8 cellular contexts compared by ENCODE assay signal in genomic region chr12:119938049-119938667, GRCh38. TPM values are rescaled to one million over a fixed set of nuclear protein-coding genes. Genes with fewer than 3 reads are reported as not detected.
DNase-seq lines count a peak whose midpoint lies in the region; ATAC-seq and TF ChIP-seq lines count a peak whose summit lies in the region.

No MANE protein-coding gene starts in this region.

- no peaks in the 10 kb centered on the region for H3K27me3 Mint-ChIP-seq in H9 (ENCODE audit: low read depth)
- H3K27me3 Mint-ChIP-seq in nephron (ENCODE audit: low read depth): peaks cover 4% of the 10 kb centered on the region

- peaks cover 7 to 10% of the 10 kb centered on the region in 2 experiments for H3K4me1 Mint-ChIP-seq in H9
- no peaks in the 10 kb centered on the region for H3K4me1 Mint-ChIP-seq in nephron

- no peak overlapping the region for H3K4me2 ChIP-seq in H9 (ENCODE audit: insufficient read depth, insufficient read length, low read length)

- no peak overlapping the region for H3K14ac ChIP-seq in H9 (ENCODE audit: insufficient read depth, low read length)

- no peaks in the 10 kb centered on the region for H3K9me3 ChIP-seq in H9 (ENCODE audit: control insufficient read depth, low read depth, low read length)

- peak in 10 of 14 donors; percentile 1 to 43 (median 13) for DNase-seq in C1 segment of cervical spinal cord (lab: John Stamatoyannopoulos, UW)
- peak; percentile 70 for DNase-seq in H9
- DNase-seq in NOMO-1 treated with dmso at 0.1 percent for 144 hours (lab: John Stamatoyannopoulos, UW; ENCODE audit: unreplicated experiment): peak; percentile 6
- peak; percentile 76 for DNase-seq in activated CD8-positive, alpha-beta memory T cell treated with anti-CD3 and anti-CD28 coated beads, Interleukin-2, amount 50 U/mL, for 4 hours
- DNase-seq in epithelial cell of proximal tubule (ENCODE audit: low read depth): no peak
- peak; percentile 48 for DNase-seq in stimulated activated naive CD4-positive, alpha-beta T cell treated with Interleukin-2 at 50 U/mL for 16 hours (lab: John Stamatoyannopoulos, UW)

- no peak overlapping the region for H3K4me3 Mint-ChIP-seq in H9
- no peak overlapping the region for H3K4me3 Mint-ChIP-seq in nephron

- H3T11ph ChIP-seq in H9 (ENCODE audit: low read length): no peak overlapping the region

- H3K18ac ChIP-seq in H9 (ENCODE audit: insufficient read length, low read depth, low read length): no peak overlapping the region

- no peak overlapping the region for H3K27ac ChIP-seq in H9 (ENCODE audit: insufficient read length, low read depth, low read length)

- TF ChIP-seq CTCF in H9 (conservative IDR thresholded peaks at IDR 0.05) (peak; percentile 91), epithelial cell of proximal tubule (conservative IDR thresholded peaks at IDR 0.05; ENCODE audit: low read depth, low read length) (peak; percentile 90), nephron (IDR thresholded peaks at IDR 0.05; ENCODE audit: unreplicated experiment in 3 of 3) (peak; percentile 86 to 93 (median 89))

- H2BK5ac ChIP-seq in H9 (ENCODE audit: insufficient read length, low read length): no peak overlapping the region

- H2BK120ac ChIP-seq in H9 (ENCODE audit: low read depth, low read length, poor library complexity, severe bottlenecking): no peak overlapping the region

- H3K4me3 ChIP-seq in epithelial cell of proximal tubule (ENCODE audit: low read depth, low read length): no peak overlapping the region

- no peak overlapping the region for H2BK12ac ChIP-seq in H9 (ENCODE audit: insufficient read length, low read depth, low read length)

- no CpG with 5 or more reads among the region's 9 CpGs for WGBS in H9 (ENCODE audit: extremely low coverage, insufficient read length, low lambda C conversion rate)

- H4K20me1 ChIP-seq in H9 (ENCODE audit: control insufficient read depth, insufficient read depth, insufficient read length): no peaks in the 10 kb centered on the region

- no peak overlapping the region for H4K8ac ChIP-seq in H9 (replicated peaks; ENCODE audit: insufficient read length, low read depth, low read length)

- no peak overlapping the region for H3K23ac ChIP-seq in H9 (ENCODE audit: insufficient read length, low read depth, low read length)

- H3K56ac ChIP-seq in H9 (ENCODE audit: insufficient read length, low read depth, low read length): no peak overlapping the region

- H3K27me3 ChIP-seq in H9 (ENCODE audit: insufficient read depth, low read length): no peaks in the 10 kb centered on the region

- H3K23me2 ChIP-seq in H9 (ENCODE audit: insufficient read length, low read depth, low read length, poor library complexity, severe bottlenecking): no peaks in the 10 kb centered on the region

- no peaks in the 10 kb centered on the region for H3K79me2 ChIP-seq in H9 (ENCODE audit: insufficient read depth, low read length)

- H3K9me3 Mint-ChIP-seq in H9 (no peaks in the 10 kb centered on the region), nephron (no peaks in the 10 kb centered on the region)

- H3K36me3 Mint-ChIP-seq in H9 (ENCODE audit: insufficient read depth in 1 of 3, low read depth in 3 of 3) (no peaks in the 10 kb centered on the region), nephron (ENCODE audit: low read depth) (no peaks in the 10 kb centered on the region)

- no peak for ATAC-seq in GM18505 (IDR thresholded peaks at IDR 0.05; ENCODE audit: unreplicated experiment)

- no peak overlapping the region for H4K5ac ChIP-seq in H9 (ENCODE audit: insufficient read length, low read depth, low read length)

- no peaks in the 10 kb centered on the region for H3K4me1 ChIP-seq in H9 (ENCODE audit: insufficient read depth, low read length)

- no peak overlapping the region for H4K91ac ChIP-seq in H9 (ENCODE audit: insufficient read length, low read depth, low read length)

- H2AFZ ChIP-seq in H9 (ENCODE audit: low read length): no peak overlapping the region

- no peak overlapping the region for H2AK5ac ChIP-seq in H9 (ENCODE audit: insufficient read length, low read length)

- TF ChIP-seq POLR2A in GM18505 (IDR thresholded peaks at IDR 0.05; ENCODE audit: borderline replicate concordance, extremely low read depth, insufficient read depth, insufficient read length): no peak

- no peaks in the 10 kb centered on the region for H3K79me1 ChIP-seq in H9 (ENCODE audit: insufficient read depth, low read depth, low read length, poor library complexity, severe bottlenecking)

- H3K27ac Mint-ChIP-seq in H9: no peak overlapping the region
- H3K27ac Mint-ChIP-seq in nephron: no peak overlapping the region

- H2BK15ac ChIP-seq in H9 (ENCODE audit: low read depth, low read length): no peak overlapping the region

- H3K4ac ChIP-seq in H9 (ENCODE audit: low read depth, low read length): no peak overlapping the region

- no peak overlapping the region for H2BK20ac ChIP-seq in H9 (ENCODE audit: low read depth, low read length, poor library complexity, severe bottlenecking)

- H3K9ac ChIP-seq in H9 (ENCODE audit: extremely low read depth, insufficient read length, low read length): no peak overlapping the region

RNA-seq across cellular contexts. Expression of gene BICDL1, which starts 50.9 kb away (rescaled TPM):
- total RNA-seq in H9 (2021) (13.8 and 14.7 TPM in 2 replicates), epithelial cell of proximal tubule (4.6 and 7.0 TPM in 2 replicates)
